Comparison of ENCODE assay signal across 22 cellular contexts in the genomic region with DNA sequence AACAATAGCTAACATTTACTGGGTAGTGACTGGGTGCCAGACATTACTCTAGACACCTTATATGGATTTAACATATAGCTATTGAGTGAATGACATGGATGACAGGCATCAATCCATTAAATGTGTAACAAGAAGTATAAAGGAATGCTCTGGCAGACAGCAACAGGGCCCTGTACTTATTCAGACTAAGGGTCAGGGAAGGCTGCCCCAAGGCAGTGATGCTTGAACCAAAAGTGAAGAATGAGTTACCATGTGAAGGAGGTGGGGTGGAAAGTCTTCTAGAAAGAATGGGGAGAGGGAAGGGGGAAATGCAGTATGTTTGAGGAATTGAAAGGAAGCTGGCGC. TPM values are rescaled to one million over a fixed set of nuclear protein-coding genes. Genes with fewer than 3 reads are reported as not detected.
DNase-seq lines count a peak whose midpoint lies in the region; ATAC-seq, FAIRE-seq and TF ChIP-seq lines count a peak whose summit lies in the region.
"Had no signal": no experiment of that assay in that cellular context is flagged by ENCODE, and none has a peak within 500 bp of the region (broad histone marks: within the 10 kb centered on the region; RNA-seq: fewer than 3 reads in every experiment).

No MANE protein-coding gene starts in this region.

- H2AFZ ChIP-seq in PC-9: no peak overlapping the region

- peak overlapping the region; percentile 31; the same call in 1 of the 2 replicates for H3K4me2 ChIP-seq in PC-9
- H3K4me2 ChIP-seq: KMS-11 had no signal

- no peak overlapping the region for H3K4me3 ChIP-seq in Caco-2 (ENCODE audit: low read depth, low read length)
- H3K4me3 ChIP-seq in PC-9: no peak overlapping the region
- no peak overlapping the region for H3K4me3 ChIP-seq in small intestine (ENCODE audit: low read depth in 1 of 2, low read length in 2 of 2)
- H3K4me3 ChIP-seq: GM12878 had no signal

- CTCF ChIA-PET in Caco-2 (lab: Charles Lee): no interaction called here
- CTCF ChIA-PET in PC-9 (lab: Charles Lee): interaction anchor here (0.6 kb wide), 1 partner anchor 153 kb away, joined by 11 read pairs; no protein-coding TSS in a partner anchor

- no peaks in the 10 kb centered on the region for H3K9me2 ChIP-seq in PC-9 (ENCODE audit: insufficient read depth)

- H3K9me3 ChIP-seq in Caco-2 (no peaks in the 10 kb centered on the region), PC-9 (ENCODE audit: insufficient read depth, low read depth) (no peaks in the 10 kb centered on the region), small intestine (ENCODE audit: control insufficient read depth, low read depth) (no peaks in the 10 kb centered on the region)

- H3K36me3 Mint-ChIP-seq in Caco-2 (ENCODE audit: insufficient read depth, unreplicated experiment): no peaks in the 10 kb centered on the region
- no peaks in the 10 kb centered on the region for H3K36me3 Mint-ChIP-seq in activated naive CD4-positive, alpha-beta T cell treated with anti-CD3 and anti-CD28 coated beads, Interleukin-2, amount 50 U/mL, for 72 hours
- H3K36me3 Mint-ChIP-seq: CD4-positive, CD25-positive, alpha-beta regulatory T cell had no signal

- ATAC-seq in activated naive CD4-positive, alpha-beta T cell treated with anti-CD3 and anti-CD28 coated beads, Interleukin-2, amount 50 U/mL, for 72 hours: no peak
- ATAC-seq: GM12878 had no signal

- no TSS peak for BruUV-seq in Caco-2 (replicated peaks; lab: Mats Ljungman, UMichigan)
- BruUV-seq in PC-9 (replicated peaks; lab: Mats Ljungman, UMichigan): no TSS peak

- POLR2A ChIA-PET in Caco-2 (lab: Charles Lee) (no interaction called here), PC-9 (lab: Charles Lee; ENCODE audit: unreplicated experiment) (no interaction called here)

- no peak for DNase-seq in Caco-2
- no peak for DNase-seq in PC-9
- DNase-seq in kidney tubule cell (ENCODE audit: low spot score): peak; percentile 76
- no peak for DNase-seq in small intestine
- no peak for DNase-seq in activated naive CD4-positive, alpha-beta T cell treated with anti-CD3 and anti-CD28 coated beads, Interleukin-2, amount 50 U/mL, for 72 hours (ENCODE audit: low spot score in 2 of 2)
- no peak for DNase-seq in NCI-H1048 (lab: John Stamatoyannopoulos, UW)
- DNase-seq in activated CD8-positive, alpha-beta memory T cell treated with anti-CD3 and anti-CD28 coated beads, Interleukin-2, amount 50 U/mL, for 48 hours: no peak
- DNase-seq: CD4-positive, CD25-positive, alpha-beta regulatory T cell; DMS 273 treated with DMSO at 0.1 percent for 48 hours; DMS79 treated with DMSO at 0.1 percent for 48 hours; H7; NCI-H1417; NCI-H1694 treated with DMSO at 0.1 percent for 48 hours; NCI-H2081 treated with DMSO at 0.1 percent for 48 hours; NCI-H2171 treated with DMSO at 0.1 percent for 48 hours; NCI-H524 treated with DMSO at 0.1 percent for 48 hours; Right ventricle myocardium superior had no signal

- H3K36me3 ChIP-seq in Caco-2 (ENCODE audit: control insufficient read depth, insufficient read depth, low read length) (no peaks in the 10 kb centered on the region), PC-9 (ENCODE audit: low read depth) (no peaks in the 10 kb centered on the region), small intestine (ENCODE audit: control insufficient read depth in 2 of 2, insufficient read depth in 2 of 2, low read length in 2 of 2) (no peaks in the 10 kb centered on the region)

- H3F3A ChIP-seq in PC-9 (ENCODE audit: insufficient read depth, low read depth): peaks cover 37% of the 10 kb centered on the region

- no peak overlapping the region for H3K4me3 Mint-ChIP-seq in Caco-2 (ENCODE audit: unreplicated experiment)
- H3K4me3 Mint-ChIP-seq: CD4-positive, CD25-positive, alpha-beta regulatory T cell; HFFc6 had no signal

- peaks cover 13% of the 10 kb centered on the region for H3K9me3 Mint-ChIP-seq in Caco-2 (ENCODE audit: unreplicated experiment)
- no peaks in the 10 kb centered on the region for H3K9me3 Mint-ChIP-seq in activated naive CD4-positive, alpha-beta T cell treated with anti-CD3 and anti-CD28 coated beads, Interleukin-2, amount 50 U/mL, for 72 hours
- H3K9me3 Mint-ChIP-seq: HFFc6 had no signal

- FAIRE-seq in small intestine (lab: Jason Lieb, UNC): no peak
- FAIRE-seq: GM12878, HepG2 had no signal

- H4K20me1 ChIP-seq in PC-9 (ENCODE audit: insufficient read depth): no peaks in the 10 kb centered on the region

- intact Hi-C loops in Caco-2 (cut with micrococcal nuclease; ENCODE audit: unreplicated experiment) (loop anchor here (5.0 kb wide), 1 partner anchor 70 kb away; a partner anchor contains a TSS), PC-9 (cut with micrococcal nuclease; ENCODE audit: unreplicated experiment) (loop anchor here (2.0 to 10.0 kb wide), 2 partner anchors 50 to 312 kb away; no protein-coding TSS in a partner anchor)

- WGBS in small intestine, 3 donors: 88 to 100% (median 94%) methylated on average over 1 of the region's 1 CpG

- no peaks in the 10 kb centered on the region for H3K79me2 ChIP-seq in PC-9 (ENCODE audit: low read depth)

- H3K27ac ChIP-seq in PC-9 (peak overlapping the region; percentile 39; the same call in 1 of the 2 replicates), small intestine (ENCODE audit: low read depth in 1 of 2, low read length in 1 of 2) (peak overlapping the region; percentile 23 to 86)
- H3K27ac ChIP-seq: HL-60, KMS-11 had no signal

- H3K4me1 ChIP-seq in Caco-2 (peaks cover 24% of the 10 kb centered on the region), PC-9 (replicated peaks; ENCODE audit: insufficient read depth) (peaks cover 25% of the 10 kb centered on the region), small intestine (ENCODE audit: control insufficient read depth in 2 of 2, insufficient read depth in 1 of 2, low read depth in 1 of 2, low read length in 1 of 2) (peaks cover 0 to 4% of the 10 kb centered on the region in 2 donors)

- H3K27me3 ChIP-seq in Caco-2 (replicated peaks; ENCODE audit: control insufficient read depth, insufficient read depth, low read length): no peaks in the 10 kb centered on the region
- no peaks in the 10 kb centered on the region for H3K27me3 ChIP-seq in PC-9 (ENCODE audit: insufficient read depth, low read depth)
- H3K27me3 ChIP-seq in small intestine (ENCODE audit: control insufficient read depth in 2 of 2, insufficient read depth in 2 of 2, low read length in 2 of 2): no peaks in the 10 kb centered on the region

- H3K27ac Mint-ChIP-seq in Caco-2 (ENCODE audit: unreplicated experiment): peak overlapping the region; percentile 59
- H3K27ac Mint-ChIP-seq in activated naive CD4-positive, alpha-beta T cell treated with anti-CD3 and anti-CD28 coated beads, Interleukin-2, amount 50 U/mL, for 72 hours: no peak overlapping the region
- H3K27ac Mint-ChIP-seq: CD4-positive, CD25-positive, alpha-beta regulatory T cell; HFFc6 had no signal

- H3K4me1 Mint-ChIP-seq in Caco-2 (ENCODE audit: low read depth, unreplicated experiment): peaks cover 34% of the 10 kb centered on the region
- H3K4me1 Mint-ChIP-seq: CD4-positive, CD25-positive, alpha-beta regulatory T cell had no signal

- H3K27me3 Mint-ChIP-seq in Caco-2 (ENCODE audit: insufficient read depth, unreplicated experiment): no peaks in the 10 kb centered on the region

- TF ChIP-seq CTCF in Caco-2 (IDR thresholded peaks at IDR 0.05; ENCODE audit: insufficient read depth in 1 of 2, low read depth in 1 of 2, low read length in 1 of 2, severe bottlenecking in 1 of 2, unreplicated experiment in 1 of 2) (no peak), PC-9 (conservative IDR thresholded peaks at IDR 0.05) (no peak)

RNA-seq across cellular contexts. Expression of a gene that starts 8.3 kb away (rescaled TPM):
- 158 TPM in 2 replicates for total RNA-seq in Caco-2 (2022)
- 359 and 439 TPM in 2 replicates for total RNA-seq in PC-9 (2021)
- polyA plus RNA-seq in small intestine: 10 to 100 TPM; 77.0 to 87.4 (median 78.9) TPM
- 10 to 100 TPM in 1 of 2 donors, under 1 TPM in 1; 0.25 to 21.9 TPM for total RNA-seq in activated naive CD4-positive, alpha-beta T cell treated with anti-CD3 and anti-CD28 coated beads, Interleukin-2, amount 50 U/mL, for 72 hours
- polyA plus RNA-seq: CD4-positive, CD25-positive, alpha-beta regulatory T cell had no signal
